8 cellular contexts compared by ENCODE assay signal in genomic region chr16:80804451-80805383, GRCh38. TPM values are rescaled to one million over a fixed set of nuclear protein-coding genes. Genes with fewer than 3 reads are reported as not detected.
DNase-seq lines count a peak whose midpoint lies in the region; ATAC-seq and TF ChIP-seq lines count a peak whose summit lies in the region.

Gene CDYL2, minus strand, starts transcription at chr16:80804598. Its CDS starts 425 bp downstream, at chr16:80804173.

- POLR2A ChIA-PET in activated CD8-positive, alpha-beta T cell treated with anti-CD3 and anti-CD28 coated beads, Interleukin-2, amount 10 ng/mL, durations not matched to agents 7 days and 5 days (lab: Charles Lee) = no interaction called here

- intact Hi-C loops in transverse colon (cut with DNase I; ENCODE audit: low total_unique reads) = no loop called here

- H3K27me3 ChIP-seq in HUES64 (ENCODE audit: insufficient read depth, low read length) (peaks cover 45% of the 10 kb centered on the region), transverse colon (no peaks in the 10 kb centered on the region)

- H3K4me1 Mint-ChIP-seq in activated CD8-positive, alpha-beta T cell treated with anti-CD3 and anti-CD28 coated beads, Interleukin-2, amount 10 ng/mL, durations not matched to agents 7 days and 5 days (ENCODE audit: low read depth) = peaks cover 28% of the 10 kb centered on the region

- TF ChIP-seq EP300 in transverse colon (IDR thresholded peaks at IDR 0.05; ENCODE audit: low read depth) = no peak

- CTCF ChIA-PET in activated CD8-positive, alpha-beta T cell treated with anti-CD3 and anti-CD28 coated beads, Interleukin-2, amount 10 ng/mL, durations not matched to agents 7 days and 5 days (lab: Charles Lee) = no interaction called here

- 6% methylated on average over 79 of the region's 79 CpGs for WGBS in HUES64
- 4% methylated on average over 65 of the region's 79 CpGs; no CpG with 5 or more reads in 1 of the 2 donors for WGBS in transverse colon (ENCODE audit: low coverage in 1 of 2), 2 donors

- TF ChIP-seq POLR2A in transverse colon (IDR thresholded peaks at IDR 0.05) = no peak

- H3K36me3 ChIP-seq in HUES64 (ENCODE audit: insufficient read depth, low read length) (no peaks in the 10 kb centered on the region), transverse colon (no peaks in the 10 kb centered on the region)

- peaks cover 8% of the 10 kb centered on the region for H3K36me3 Mint-ChIP-seq in activated CD8-positive, alpha-beta T cell treated with anti-CD3 and anti-CD28 coated beads, Interleukin-2, amount 10 ng/mL, durations not matched to agents 7 days and 5 days (ENCODE audit: low read depth)

- H3K27ac ChIP-seq in HUES64 (ENCODE audit: low read depth, low read length) (no peak within 1 kb of the TSS), transverse colon (peak within 1 kb of the TSS in 3 of 4 donors; percentile 51 to 79 (median 56))

- no peaks in the 10 kb centered on the region for H3K9me3 ChIP-seq in HUES64 (ENCODE audit: insufficient read depth, low read depth, low read length)
- H3K9me3 ChIP-seq in transverse colon = no peaks in the 10 kb centered on the region

- H3K9ac ChIP-seq in HUES64 (ENCODE audit: low read depth, low read length) = no peak within 1 kb of the TSS

- H3K4me1 ChIP-seq in HUES64 (ENCODE audit: insufficient read depth, low read length) (no peaks in the 10 kb centered on the region), transverse colon (peaks cover 0 to 10% (median 2%) of the 10 kb centered on the region in 4 donors)

- peak within 1 kb of the TSS; percentile 89 for H3K4me3 Mint-ChIP-seq in activated CD8-positive, alpha-beta T cell treated with anti-CD3 and anti-CD28 coated beads, Interleukin-2, amount 10 ng/mL, durations not matched to agents 7 days and 5 days

- peak within 1 kb of the TSS; percentile 87 for H3K27ac Mint-ChIP-seq in activated CD8-positive, alpha-beta T cell treated with anti-CD3 and anti-CD28 coated beads, Interleukin-2, amount 10 ng/mL, durations not matched to agents 7 days and 5 days

- H3K4me3 ChIP-seq in HUES64 (ENCODE audit: low read length) (peak within 1 kb of the TSS; percentile 68), epithelial cell of esophagus (ENCODE audit: low read length) (peak within 1 kb of the TSS; percentile 50), transverse colon (peak within 1 kb of the TSS; percentile 59 to 78 (median 60))

- H3K9me3 Mint-ChIP-seq in activated CD8-positive, alpha-beta T cell treated with anti-CD3 and anti-CD28 coated beads, Interleukin-2, amount 10 ng/mL, durations not matched to agents 7 days and 5 days (ENCODE audit: insufficient read depth) = peaks cover 3% of the 10 kb centered on the region

- in situ Hi-C loops in transverse colon (cut with MboI; ENCODE audit: low pct_ligation_motif_present in 1 of 4, low pct_unique_long_range_greater_than_20kb in 1 of 4, low sequenced_read_pairs in 3 of 4) = loop anchor here (25.0 kb wide), 1 partner anchor 267 kb away; the partner anchor contains the start of gene DYNLRB2 (in 4 of the 4)

- DNase-seq in CD1c-positive myeloid dendritic cell (ENCODE audit: extremely low spot score) = peak; percentile 64
- DNase-seq in activated CD8-positive, alpha-beta T cell treated with anti-CD3 and anti-CD28 coated beads, Interleukin-2, amount 10 ng/mL, durations not matched to agents 7 days and 5 days = peak; percentile 47
- peak; percentile 44 for DNase-seq in epithelial cell of esophagus (ENCODE audit: low read depth)
- peak; percentile 22 for DNase-seq in myocyte (ENCODE audit: low read depth)
- DNase-seq in transverse colon = peak; percentile 61
- DNase-seq in SK-N-DZ (ENCODE audit: low spot score) = no peak

- peaks cover 12% of the 10 kb centered on the region for H3K27me3 Mint-ChIP-seq in activated CD8-positive, alpha-beta T cell treated with anti-CD3 and anti-CD28 coated beads, Interleukin-2, amount 10 ng/mL, durations not matched to agents 7 days and 5 days (ENCODE audit: low read depth)

- TF ChIP-seq CTCF in epithelial cell of esophagus (IDR thresholded peaks at IDR 0.05; ENCODE audit: insufficient read depth, low read depth, low read length, missing control alignments) (no peak), transverse colon (IDR thresholded peaks at IDR 0.05) (no peak)

- peak; percentile 24 for ATAC-seq in GM19468 (IDR thresholded peaks at IDR 0.05; ENCODE audit: extremely low read depth, unreplicated experiment)
- peak; percentile 92 for ATAC-seq in activated CD8-positive, alpha-beta T cell treated with anti-CD3 and anti-CD28 coated beads, Interleukin-2, amount 10 ng/mL, durations not matched to agents 7 days and 5 days

RNA-seq across cellular contexts. Expression of gene CDYL2, which starts in this region (rescaled TPM):
- polyA plus RNA-seq in HUES64 (2013, experiment 1 of 2) = 1.0 TPM
- 1.2 TPM for polyA plus RNA-seq in HUES64 (2013, experiment 2 of 2)
- total RNA-seq in activated CD8-positive, alpha-beta T cell treated with anti-CD3 and anti-CD28 coated beads, Interleukin-2, amount 10 ng/mL, durations not matched to agents 7 days and 5 days = 10 to 100 TPM; 15.5 to 16.5 TPM
- total RNA-seq in myocyte (0.37 and 1.4 TPM in 2 replicates), transverse colon (1 to 10 TPM in 3 of 4 donors, under 1 TPM in 1; 0.80 to 3.5 (median 2.3) TPM)
- 0.32 TPM for polyA plus RNA-seq in myocyte (2012)
- polyA plus RNA-seq in SK-N-DZ (2014; cell fraction: cytosol; rRNA removed) = 0.28 and 0.58 TPM in 2 replicates
- 0.76 and 0.90 TPM in 2 replicates for polyA plus RNA-seq in SK-N-DZ (2014; cell fraction: nucleus; rRNA removed)
